1 cellular context compared by ENCODE assay signal in the genomic region with DNA sequence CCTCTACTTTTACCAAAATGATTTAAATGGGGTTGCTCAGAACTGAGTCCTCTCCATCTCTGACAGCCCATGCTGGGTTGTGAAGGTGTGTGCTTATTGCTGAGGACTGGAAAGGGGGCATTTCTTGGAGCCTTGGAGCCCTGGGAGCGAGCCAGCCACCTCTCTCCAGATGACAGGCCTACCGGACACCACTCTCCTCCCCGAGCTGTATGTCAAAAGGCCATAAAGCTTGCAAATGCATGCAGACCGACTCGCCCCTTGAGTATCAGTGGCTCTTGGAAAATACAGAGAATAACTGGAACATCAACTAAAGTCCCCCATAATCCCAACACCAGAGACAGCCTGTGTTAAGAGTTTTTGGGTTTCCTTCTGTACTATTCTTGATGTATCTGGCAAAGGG.
TF ChIP-seq lines count a peak whose summit lies in the region.

No MANE protein-coding gene starts in this region.

TF ChIP-seq in IMR-90, 13 proteins besides CTCF, POLR2A, EP300 and RAD21:
- no peak for TF ChIP-seq CEBPB (IDR thresholded peaks at IDR 0.05; ENCODE audit: low read depth, low read length)
- TF ChIP-seq, protein P1, sequence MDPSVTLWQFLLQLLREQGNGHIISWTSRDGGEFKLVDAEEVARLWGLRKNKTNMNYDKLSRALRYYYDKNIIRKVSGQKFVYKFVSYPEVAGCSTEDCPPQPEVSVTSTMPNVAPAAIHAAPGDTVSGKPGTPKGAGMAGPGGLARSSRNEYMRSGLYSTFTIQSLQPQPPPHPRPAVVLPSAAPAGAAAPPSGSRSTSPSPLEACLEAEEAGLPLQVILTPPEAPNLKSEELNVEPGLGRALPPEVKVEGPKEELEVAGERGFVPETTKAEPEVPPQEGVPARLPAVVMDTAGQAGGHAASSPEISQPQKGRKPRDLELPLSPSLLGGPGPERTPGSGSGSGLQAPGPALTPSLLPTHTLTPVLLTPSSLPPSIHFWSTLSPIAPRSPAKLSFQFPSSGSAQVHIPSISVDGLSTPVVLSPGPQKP (IDR thresholded peaks at IDR 0.05; ENCODE audit: borderline replicate concordance, low read depth, low read length), result no peak
